In genomic region chr7:117717341-117717740, GRCh38 we compare ENCODE assay signal across 19 cellular contexts.
A peak's percentile ranks its signal among the peaks of the same experiment; 100 is the strongest.
DNase-seq lines count a peak whose midpoint lies in the region; ATAC-seq, FAIRE-seq and TF ChIP-seq lines count a peak whose summit lies in the region.
"Had no signal": no experiment of that assay in that cellular context is flagged by ENCODE, and none has a peak within 500 bp of the region (broad histone marks: within the 10 kb centered on the region; RNA-seq: fewer than 3 reads in every experiment).

No MANE protein-coding gene starts in this region.

- H3K27ac Mint-ChIP-seq in nephron = peak overlapping the region; percentile 37 to 77 (median 71)
- H3K27ac Mint-ChIP-seq: CD14-positive monocyte; CD8-positive, alpha-beta T cell; HFFc6 had no signal

- H3K27me3 ChIP-seq in A673 (replicated peaks; ENCODE audit: insufficient read depth, low read depth, low read length, poor library complexity) (no peaks in the 10 kb centered on the region), K562 (ENCODE audit: control insufficient read depth in 2 of 2, insufficient read depth in 2 of 2, low read length in 2 of 2) (peaks cover 0 to 3% of the 10 kb centered on the region in 2 experiments; a peak in 1 of 5 replicates), MG63 (no peaks in the 10 kb centered on the region)

- TF ChIP-seq RAD21 in K562 (CRISPR knock-in tag; conservative IDR thresholded peaks at IDR 0.05 in 1 of 2, IDR thresholded peaks at IDR 0.05 in 1 of 2) = no peak

- TF ChIP-seq EP300 in K562 (IDR thresholded peaks at IDR 0.05; ENCODE audit: low read length) = no peak

- ATAC-seq in K562 = no peak
- ATAC-seq in GM18520 (IDR thresholded peaks at IDR 0.05; ENCODE audit: unreplicated experiment) = no peak
- ATAC-seq: CD8-positive, alpha-beta T cell had no signal

- H3K36me3 ChIP-seq in A673 (ENCODE audit: insufficient read depth, low read length, poor library complexity, severe bottlenecking) (no peaks in the 10 kb centered on the region), HEK293 (ENCODE audit: control insufficient read depth in 2 of 2, insufficient read depth in 1 of 2, low read length in 2 of 2) (no peaks in the 10 kb centered on the region; a peak in 1 of 3 replicates), K562 (ENCODE audit: control insufficient read depth, insufficient read depth, low read length) (no peaks in the 10 kb centered on the region), MG63 (no peaks in the 10 kb centered on the region)
- H3K36me3 ChIP-seq: HAP-1 had no signal

- H3K79me2 ChIP-seq in K562 (ENCODE audit: control insufficient read depth, insufficient read depth, low read length) = no peaks in the 10 kb centered on the region

- no peaks in the 10 kb centered on the region for H3K9me3 Mint-ChIP-seq in nephron
- H3K9me3 Mint-ChIP-seq: CD14-positive monocyte; CD8-positive, alpha-beta T cell; HFFc6 had no signal

- no peak overlapping the region for H3K9ac ChIP-seq in K562 (ENCODE audit: insufficient read depth in 1 of 2, low read depth in 2 of 2, low read length in 2 of 2)

- BruUV-seq in A673 (replicated peaks; lab: Mats Ljungman, UMichigan) (no TSS peak), K562 (replicated peaks; lab: Mats Ljungman, UMichigan) (no TSS peak)

- H3K4me1 ChIP-seq in A673 (ENCODE audit: insufficient read depth, low read length, poor library complexity, severe bottlenecking) (peaks cover 9% of the 10 kb centered on the region), HEK293 (ENCODE audit: control insufficient read depth, insufficient read depth, low read length) (no peaks in the 10 kb centered on the region), K562 (replicated peaks in 1 of 2; ENCODE audit: control insufficient read depth in 2 of 2, insufficient read depth in 2 of 2, low read length in 2 of 2) (no peaks in the 10 kb centered on the region; a peak in 1 of 5 replicates)
- H3K4me1 ChIP-seq: HAP-1 had no signal

- FAIRE-seq in K562 (lab: Jason Lieb, UNC) (no peak), D721Med (lab: Jason Lieb, UNC) (no peak)
- FAIRE-seq: GM12891, H1 had no signal

- H3K9me1 ChIP-seq in K562 (ENCODE audit: control insufficient read depth, insufficient read depth, low read length) = no peaks in the 10 kb centered on the region

- H3K27me3 Mint-ChIP-seq in nephron (ENCODE audit: low read depth) = no peaks in the 10 kb centered on the region

- no peak overlapping the region for H3K4me3 Mint-ChIP-seq in nephron
- H3K4me3 Mint-ChIP-seq: CD14-positive monocyte; CD8-positive, alpha-beta T cell; HFFc6 had no signal

- H3K36me3 Mint-ChIP-seq in nephron (ENCODE audit: low read depth) = peaks cover 44% of the 10 kb centered on the region
- H3K36me3 Mint-ChIP-seq: CD14-positive monocyte; CD8-positive, alpha-beta T cell had no signal

- TF ChIP-seq CTCF in A673 (conservative IDR thresholded peaks at IDR 0.05; ENCODE audit: low read depth, low read length) (no peak), HEK293 (tag by site-specific recombination; IDR thresholded peaks at IDR 0.05) (no peak), K562 (IDR thresholded peaks at IDR 0.05 in 2 of 3, conservative IDR thresholded peaks at IDR 0.05 in 1 of 3; ENCODE audit: insufficient read depth in 2 of 3, low read depth in 1 of 3, low read length in 3 of 3) (no peak), nephron (IDR thresholded peaks at IDR 0.05; ENCODE audit: unreplicated experiment in 3 of 3) (no peak), D721Med (IDR thresholded peaks at IDR 0.05; ENCODE audit: insufficient read depth, missing control alignments) (no peak)

- POLR2A ChIA-PET in A673 (lab: Charles Lee; ENCODE audit: low non-redundant PET) (no interaction called here), HEK293 (lab: Yijun Ruan, JAX) (no interaction called here), K562 (lab: Yijun Ruan, JAX) (interaction anchor here (0.6 to 0.7 kb wide), 2 partner anchors 25 to 677 kb away, joined by 3 read pairs; no protein-coding TSS in a partner anchor)

- H4K20me1 ChIP-seq in K562 (replicated peaks; ENCODE audit: control insufficient read depth, insufficient read depth, low read length) = no peaks in the 10 kb centered on the region

- DNase-seq in A673 (ENCODE audit: low spot score) = no peak
- no peak for DNase-seq in K562 (ENCODE audit: extremely low read depth in 1 of 4, low spot score in 3 of 4)
- DNase-seq in ACHN = no peak
- no peak for DNase-seq in MG63
- DNase-seq in D721Med (ENCODE audit: insufficient read length, low spot score) = no peak
- DNase-seq: 8988T; Caco-2; CD8-positive, alpha-beta T cell; DMS79; HFFc6; KG1 had no signal

- H3K4me2 ChIP-seq in K562 (ENCODE audit: insufficient read depth, low read length) = no peak overlapping the region

- TF ChIP-seq POLR2A in K562 (conservative IDR thresholded peaks at IDR 0.05) = no peak

- WGBS in K562 (ENCODE audit: insufficient coverage, low coverage, missing lambda C conversion rate) = 4% methylated on average over 2 of the region's 2 CpGs

- CTCF ChIA-PET in A673 (lab: Charles Lee) = interaction anchor here (0.7 kb wide), 1 partner anchor 389 kb away, joined by 3 read pairs; no protein-coding TSS in a partner anchor
- CTCF ChIA-PET in HEK293 (lab: Yijun Ruan, JAX) = interaction anchor here (0.6 to 1.3 kb wide), 3 partner anchors 10 to 1775 kb away, joined by 3 to 4 read pairs (median 3); no protein-coding TSS in a partner anchor
- CTCF ChIA-PET in K562 (lab: Yijun Ruan, JAX; ENCODE audit: low intra/inter-chr PET ratio) = no interaction called here

- intact Hi-C loops in A673 (cut with micrococcal nuclease; ENCODE audit: unreplicated experiment) (loop anchor here (5.0 kb wide), 1 partner anchor 310 kb away; no protein-coding TSS in a partner anchor), K562 (cut with micrococcal nuclease) (loop anchor here (5.0 to 10.0 kb wide), 2 partner anchors 260 to 313 kb away; no protein-coding TSS in a partner anchor)

- no peaks in the 10 kb centered on the region for H3K9me3 ChIP-seq in A673 (ENCODE audit: low read depth, low read length, poor library complexity, severe bottlenecking)
- no peaks in the 10 kb centered on the region for H3K9me3 ChIP-seq in HEK293 (ENCODE audit: control insufficient read depth, insufficient read depth, low read depth, low read length)
- H3K9me3 ChIP-seq in K562 (replicated peaks; ENCODE audit: control insufficient read depth, insufficient read depth, low read depth, low read length) = no peaks in the 10 kb centered on the region
- H3K9me3 ChIP-seq in MG63 = no peaks in the 10 kb centered on the region
- H3K9me3 ChIP-seq: Caco-2, HAP-1 had no signal

- in situ Hi-C loops in K562 (cut with MboI) = no loop called here
- in situ Hi-C loops in ACHN (cut with HindIII; ENCODE audit: low pct_ligation_motif_present, low pct_unique_long_range_greater_than_20kb, low sequenced_read_pairs) = no loop called here

- no peak overlapping the region for H2AFZ ChIP-seq in K562 (ENCODE audit: low read depth, low read length)

- H3K4me3 ChIP-seq in A673 (ENCODE audit: low read depth, low read length, poor library complexity, severe bottlenecking) (no peak overlapping the region), HEK293 (ENCODE audit: low read depth, low read length) (no peak overlapping the region), K562 (no peak overlapping the region), MG63 (no peak overlapping the region)
- H3K4me3 ChIP-seq: HAP-1 had no signal

- H3K4me1 Mint-ChIP-seq in nephron = peaks cover 5% of the 10 kb centered on the region
- H3K4me1 Mint-ChIP-seq: CD14-positive monocyte had no signal

- H3K27ac ChIP-seq in A673 (ENCODE audit: low read depth, low read length, poor library complexity, severe bottlenecking) = peak overlapping the region; percentile 31
- H3K27ac ChIP-seq in HEK293 (ENCODE audit: extremely low read depth, low read depth, low read length) = no peak overlapping the region
- no peak overlapping the region for H3K27ac ChIP-seq in K562 (ENCODE audit: extremely low read depth, low read depth, low read length)
- H3K27ac ChIP-seq: HL-60 had no signal

TF ChIP-seq in HEK293, 187 proteins besides CTCF, POLR2A, EP300 and RAD21 (continues in another document):
- TF ChIP-seq ZNF701 (tag by site-specific recombination; IDR thresholded peaks at IDR 0.05) (no peak), ZNF791 (tag by site-specific recombination; IDR thresholded peaks at IDR 0.05) (no peak), IKZF3 (tag by site-specific recombination; IDR thresholded peaks at IDR 0.05) (no peak), SETDB1 (IDR thresholded peaks at IDR 0.05; ENCODE audit: insufficient read length, low read length) (no peak), ZNF785 (tag by site-specific recombination; IDR thresholded peaks at IDR 0.05) (no peak)

TF ChIP-seq in K562, 482 proteins besides CTCF, POLR2A, EP300 and RAD21 (continues in another document):
- TF ChIP-seq ZKSCAN8 (CRISPR knock-in tag; IDR thresholded peaks at IDR 0.05) (no peak), RFX1 (IDR thresholded peaks at IDR 0.05) (no peak), NFE2 (IDR thresholded peaks at IDR 0.05; ENCODE audit: low read depth) (no peak), ATF3 (IDR thresholded peaks at IDR 0.05) (peak; percentile 30; the same call in 1 of the 2 replicates), ATF3 (CRISPR knock-in tag; conservative IDR thresholded peaks at IDR 0.05) (no peak), ZNF232 (CRISPR knock-in tag; IDR thresholded peaks at IDR 0.05) (no peak), ZNF507 (tag; conservative IDR thresholded peaks at IDR 0.05) (no peak), ZNF263 (CRISPR knock-in tag; IDR thresholded peaks at IDR 0.05; ENCODE audit: borderline replicate concordance) (no peak), CEBPG (CRISPR knock-in tag; IDR thresholded peaks at IDR 0.05) (0 out of 2 replicates have a peak, but pooled peaks have one; percentile 16), CEBPG (tag; conservative IDR thresholded peaks at IDR 0.05 in 1 of 2, IDR thresholded peaks at IDR 0.05 in 1 of 2) (peak; percentile 69 to 77)
